Comparison of ENCODE assay signal across 8 cellular contexts in the genomic region with DNA sequence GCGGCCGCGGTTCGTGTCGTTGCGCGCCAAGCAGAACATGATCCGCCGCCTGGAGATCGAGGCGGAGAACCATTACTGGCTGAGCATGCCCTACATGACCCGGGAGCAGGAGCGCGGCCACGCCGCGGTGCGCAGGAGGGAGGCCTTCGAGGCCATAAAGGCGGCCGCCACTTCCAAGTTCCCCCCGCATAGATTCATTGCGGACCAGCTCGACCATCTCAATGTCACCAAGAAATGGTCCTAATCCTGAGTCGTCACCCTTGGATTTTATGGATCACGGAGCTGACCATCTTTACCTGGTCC. TPM values are rescaled to one million over a fixed set of nuclear protein-coding genes. Genes with fewer than 3 reads are reported as not detected.
A peak's percentile ranks its signal among the peaks of the same experiment; 100 is the strongest.
DNase-seq lines count a peak whose midpoint lies in the region; ATAC-seq and TF ChIP-seq lines count a peak whose summit lies in the region.

No MANE protein-coding gene starts in this region.

- H4K20me1 ChIP-seq in mammary epithelial cell (ENCODE audit: insufficient read depth, low read length): no peaks in the 10 kb centered on the region

- dilution Hi-C loops in mammary epithelial cell (cut with HindIII; ENCODE audit: low sequenced_read_pairs): no loop called here

- H3K4me3 ChIP-seq in HUES6 (ENCODE audit: low read depth, low read length) (peak overlapping the region; percentile 81), mammary epithelial cell (replicated peaks in 1 of 3; ENCODE audit: insufficient read depth in 1 of 3, low read depth in 2 of 3, low read length in 3 of 3) (peak overlapping the region; percentile 86 to 95 (median 90)), vagina (peak overlapping the region; percentile 83 to 89)

- WGBS in mammary epithelial cell (ENCODE audit: low coverage, missing lambda C conversion rate): 2% methylated on average over 26 of the region's 26 CpGs

- DNase-seq in mammary epithelial cell (no peak), mesenteric fat pad (ENCODE audit: low spot score) (peak; percentile 91), vagina (ENCODE audit: extremely low spot score in 2 of 2) (no peak), middle frontal gyrus (ENCODE audit: extremely low spot score, low spot score) (no peak), ecto neural progenitor cell (ENCODE audit: low spot score) (no peak)

- TF ChIP-seq POLR2A in vagina (IDR thresholded peaks at IDR 0.05): no peak

- H3K9me3 ChIP-seq in ES-I3 (ENCODE audit: control insufficient read depth, insufficient read depth, low read length): no peaks in the 10 kb centered on the region
- H3K9me3 ChIP-seq in HUES6 (ENCODE audit: control insufficient read depth, insufficient read depth, low read depth, low read length): no peaks in the 10 kb centered on the region
- no peaks in the 10 kb centered on the region for H3K9me3 ChIP-seq in mammary epithelial cell (replicated peaks; ENCODE audit: insufficient read depth, low read length)
- H3K9me3 ChIP-seq in vagina: no peaks in the 10 kb centered on the region

- in situ Hi-C loops in mammary epithelial cell (cut with MboI; ENCODE audit: low sequenced_read_pairs in 2 of 2): no loop called here

- CTCF ChIA-PET in mammary epithelial cell (lab: Charles Lee; ENCODE audit: low non-redundant PET): no interaction called here

- H3K27me3 ChIP-seq in HUES6 (ENCODE audit: control insufficient read depth, insufficient read depth, low read length) (no peaks in the 10 kb centered on the region), mammary epithelial cell (ENCODE audit: insufficient read depth, low read length) (no peaks in the 10 kb centered on the region), vagina (no peaks in the 10 kb centered on the region)

- H3K27ac ChIP-seq in HUES6 (ENCODE audit: low read depth, low read length): peak overlapping the region; percentile 94
- H3K27ac ChIP-seq in mammary epithelial cell (ENCODE audit: insufficient read depth, low read depth, low read length): peak overlapping the region; percentile 80
- H3K27ac ChIP-seq in vagina: peak overlapping the region; percentile 94

- H3K9ac ChIP-seq in ES-I3 (ENCODE audit: low read depth, low read length): peak overlapping the region; percentile 79
- peak overlapping the region; percentile 94 for H3K9ac ChIP-seq in HUES6 (ENCODE audit: low read length)
- peak overlapping the region; percentile 89 for H3K9ac ChIP-seq in mammary epithelial cell (ENCODE audit: insufficient read depth, low read length)

- ATAC-seq in GM21447 (IDR thresholded peaks at IDR 0.05; ENCODE audit: unreplicated experiment): peak; percentile 32

- no peaks in the 10 kb centered on the region; the same call in 1 of the 2 replicates for H3K4me1 ChIP-seq in ES-I3 (ENCODE audit: insufficient read depth, low read length)
- H3K4me1 ChIP-seq in HUES6 (ENCODE audit: control insufficient read depth, insufficient read depth, low read length): no peaks in the 10 kb centered on the region
- peaks cover 7% of the 10 kb centered on the region for H3K4me1 ChIP-seq in mammary epithelial cell (ENCODE audit: insufficient read depth, low read length)
- H3K4me1 ChIP-seq in vagina: peaks cover 21% of the 10 kb centered on the region

- peak overlapping the region; percentile 99 for H2AFZ ChIP-seq in mammary epithelial cell (ENCODE audit: low read depth, low read length)

- intact Hi-C loops in mammary epithelial cell (cut with micrococcal nuclease): loop anchor here (2.0 kb wide), 2 partner anchors 122 to 302 kb away; no protein-coding TSS in a partner anchor
- intact Hi-C loops in vagina (cut with DNase I): no loop called here

- peaks cover 58% of the 10 kb centered on the region for H3K79me2 ChIP-seq in mammary epithelial cell (ENCODE audit: insufficient read depth, low read length)

- H3K36me3 ChIP-seq in ES-I3 (ENCODE audit: insufficient read depth, low read length): peaks cover 8% of the 10 kb centered on the region; the same call in 1 of the 2 replicates
- H3K36me3 ChIP-seq in HUES6 (ENCODE audit: control insufficient read depth, insufficient read depth, low read length): peaks cover 12% of the 10 kb centered on the region
- H3K36me3 ChIP-seq in mammary epithelial cell (ENCODE audit: insufficient read depth, low read length): no peaks in the 10 kb centered on the region
- no peaks in the 10 kb centered on the region for H3K36me3 ChIP-seq in vagina

- BruUV-seq in mammary epithelial cell (replicated peaks; lab: Mats Ljungman, UMichigan): TSS peak; percentile 80

- H3K4me2 ChIP-seq in mammary epithelial cell (ENCODE audit: insufficient read depth, low read depth, low read length): peak overlapping the region; percentile 90

- TF ChIP-seq CTCF in mammary epithelial cell (conservative IDR thresholded peaks at IDR 0.05 in 1 of 2, IDR thresholded peaks at IDR 0.05 in 1 of 2; ENCODE audit: extremely low read depth in 1 of 2, insufficient read depth in 1 of 2, low read depth in 1 of 2, low read length in 2 of 2): no peak
- TF ChIP-seq CTCF in vagina (IDR thresholded peaks at IDR 0.05): no peak

RNA-seq across cellular contexts. Expression of a gene that starts 0.5 kb away (rescaled TPM):
- total RNA-seq in mammary epithelial cell (10 to 100 TPM; 14.5 to 18.8 TPM), mesenteric fat pad (14.1 TPM), vagina (31.9 TPM)
- polyA plus RNA-seq in mammary epithelial cell: 12.5 TPM
- 4.8 TPM for polyA minus RNA-seq in mammary epithelial cell

RNA-seq across cellular contexts. Expression of a gene that starts 0.6 kb away (rescaled TPM):
- total RNA-seq in mammary epithelial cell: 10 to 100 TPM in 1 of 2 donors, 1 to 10 TPM in 1; 5.0 to 14.6 TPM
- polyA plus RNA-seq in mammary epithelial cell: 12.9 TPM
- polyA minus RNA-seq in mammary epithelial cell: 32.8 TPM
- not detected for total RNA-seq in mesenteric fat pad
- 5.4 TPM for total RNA-seq in vagina

RNA-seq across cellular contexts. Expression of a gene that starts 37.0 kb away (rescaled TPM):
- 100 to 1,000 TPM in 1 of 2 donors, 10 to 100 TPM in 1; 26.0 to 193 TPM for total RNA-seq in mammary epithelial cell
- polyA plus RNA-seq in mammary epithelial cell: 34.6 TPM
- 15.5 TPM for polyA minus RNA-seq in mammary epithelial cell
- total RNA-seq in mesenteric fat pad: 206 TPM
- 33.9 TPM for total RNA-seq in vagina
